ENCODE assay signal across 2 cellular contexts in the genomic region with DNA sequence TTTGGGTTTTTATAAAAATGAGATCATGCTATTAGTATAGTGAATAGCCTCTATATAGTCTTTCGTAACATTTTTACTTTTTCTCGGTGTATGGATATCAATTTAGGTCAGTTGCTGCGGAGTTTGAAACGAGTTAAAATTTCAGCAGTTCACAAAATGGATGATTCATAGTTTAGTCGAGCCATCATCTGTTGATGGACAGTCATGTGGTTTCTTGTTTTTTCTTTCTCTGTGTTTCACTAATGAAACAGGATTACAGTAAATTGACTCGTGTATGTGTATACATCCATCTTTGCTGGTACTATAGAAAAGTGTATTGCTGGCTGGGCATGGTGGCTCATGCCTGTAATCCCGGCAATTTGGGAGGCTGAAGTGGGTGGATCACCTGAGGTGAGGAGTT.
TF ChIP-seq lines count a peak whose summit lies in the region.

No MANE protein-coding gene starts in this region.

TF ChIP-seq in HEK293, 187 proteins besides CTCF, POLR2A, EP300 and RAD21 (continued from another document):
- TF ChIP-seq, protein P1, sequence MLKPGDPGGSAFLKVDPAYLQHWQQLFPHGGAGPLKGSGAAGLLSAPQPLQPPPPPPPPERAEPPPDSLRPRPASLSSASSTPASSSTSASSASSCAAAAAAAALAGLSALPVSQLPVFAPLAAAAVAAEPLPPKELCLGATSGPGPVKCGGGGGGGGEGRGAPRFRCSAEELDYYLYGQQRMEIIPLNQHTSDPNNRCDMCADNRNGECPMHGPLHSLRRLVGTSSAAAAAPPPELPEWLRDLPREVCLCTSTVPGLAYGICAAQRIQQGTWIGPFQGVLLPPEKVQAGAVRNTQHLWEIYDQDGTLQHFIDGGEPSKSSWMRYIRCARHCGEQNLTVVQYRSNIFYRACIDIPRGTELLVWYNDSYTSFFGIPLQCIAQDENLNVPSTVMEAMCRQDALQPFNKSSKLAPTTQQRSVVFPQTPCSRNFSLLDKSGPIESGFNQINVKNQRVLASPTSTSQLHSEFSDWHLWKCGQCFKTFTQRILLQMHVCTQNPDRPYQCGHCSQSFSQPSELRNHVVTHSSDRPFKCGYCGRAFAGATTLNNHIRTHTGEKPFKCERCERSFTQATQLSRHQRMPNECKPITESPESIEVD (tag by site-specific recombination; IDR thresholded peaks at IDR 0.05) = peak; percentile 54
- no peak for TF ChIP-seq OSR2 (tag by site-specific recombination; IDR thresholded peaks at IDR 0.05)
- peak; percentile 73 for TF ChIP-seq SCRT2 (tag by site-specific recombination; IDR thresholded peaks at IDR 0.05)
- TF ChIP-seq ZNF248 (tag by site-specific recombination; IDR thresholded peaks at IDR 0.05) = no peak
- TF ChIP-seq HOXA7 (CRISPR knock-in tag; IDR thresholded peaks at IDR 0.05; ENCODE audit: borderline replicate concordance) = no peak
- TF ChIP-seq KLF8 (tag by site-specific recombination; IDR thresholded peaks at IDR 0.05) = no peak
- TF ChIP-seq ZNF335 (tag by site-specific recombination; conservative IDR thresholded peaks at IDR 0.05) = no peak
- no peak for TF ChIP-seq ZNF560 (tag by site-specific recombination; IDR thresholded peaks at IDR 0.05; ENCODE audit: borderline replicate concordance)
- TF ChIP-seq, protein P2, sequence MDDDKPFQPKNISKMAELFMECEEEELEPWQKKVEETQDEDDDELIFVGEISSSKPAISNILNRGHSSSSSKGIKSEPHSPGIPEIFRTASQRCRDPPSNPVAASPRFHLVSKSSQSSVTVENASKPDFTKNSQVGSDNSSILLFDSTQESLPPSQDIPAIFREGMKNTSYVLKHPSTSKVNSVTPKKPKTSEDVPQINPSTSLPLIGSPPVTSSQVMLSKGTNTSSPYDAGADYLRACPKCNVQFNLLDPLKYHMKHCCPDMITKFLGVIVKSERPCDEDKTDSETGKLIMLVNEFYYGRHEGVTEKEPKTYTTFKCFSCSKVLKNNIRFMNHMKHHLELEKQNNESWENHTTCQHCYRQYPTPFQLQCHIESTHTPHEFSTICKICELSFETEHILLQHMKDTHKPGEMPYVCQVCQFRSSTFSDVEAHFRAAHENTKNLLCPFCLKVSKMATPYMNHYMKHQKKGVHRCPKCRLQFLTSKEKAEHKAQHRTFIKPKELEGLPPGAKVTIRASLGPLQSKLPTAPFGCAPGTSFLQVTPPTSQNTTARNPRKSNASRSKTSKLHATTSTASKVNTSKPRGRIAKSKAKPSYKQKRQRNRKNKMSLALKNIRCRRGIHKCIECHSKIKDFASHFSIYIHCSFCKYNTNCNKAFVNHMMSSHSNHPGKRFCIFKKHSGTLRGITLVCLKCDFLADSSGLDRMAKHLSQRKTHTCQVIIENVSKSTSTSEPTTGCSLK (tag by site-specific recombination; IDR thresholded peaks at IDR 0.05) = no peak
- peak; percentile 55; the same call in 1 of the 2 replicates for TF ChIP-seq ZNF10 (tag by site-specific recombination; IDR thresholded peaks at IDR 0.05)
- TF ChIP-seq, protein P3, sequence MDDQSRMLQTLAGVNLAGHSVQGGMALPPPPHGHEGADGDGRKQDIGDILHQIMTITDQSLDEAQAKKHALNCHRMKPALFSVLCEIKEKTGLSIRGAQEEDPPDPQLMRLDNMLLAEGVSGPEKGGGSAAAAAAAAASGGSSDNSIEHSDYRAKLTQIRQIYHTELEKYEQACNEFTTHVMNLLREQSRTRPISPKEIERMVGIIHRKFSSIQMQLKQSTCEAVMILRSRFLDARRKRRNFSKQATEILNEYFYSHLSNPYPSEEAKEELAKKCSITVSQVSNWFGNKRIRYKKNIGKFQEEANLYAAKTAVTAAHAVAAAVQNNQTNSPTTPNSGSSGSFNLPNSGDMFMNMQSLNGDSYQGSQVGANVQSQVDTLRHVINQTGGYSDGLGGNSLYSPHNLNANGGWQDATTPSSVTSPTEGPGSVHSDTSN (CRISPR knock-in tag; IDR thresholded peaks at IDR 0.05) = no peak

TF ChIP-seq in SK-N-SH, 30 proteins besides CTCF, POLR2A, EP300 and RAD21 (continued from another document):
- TF ChIP-seq, protein P4, sequence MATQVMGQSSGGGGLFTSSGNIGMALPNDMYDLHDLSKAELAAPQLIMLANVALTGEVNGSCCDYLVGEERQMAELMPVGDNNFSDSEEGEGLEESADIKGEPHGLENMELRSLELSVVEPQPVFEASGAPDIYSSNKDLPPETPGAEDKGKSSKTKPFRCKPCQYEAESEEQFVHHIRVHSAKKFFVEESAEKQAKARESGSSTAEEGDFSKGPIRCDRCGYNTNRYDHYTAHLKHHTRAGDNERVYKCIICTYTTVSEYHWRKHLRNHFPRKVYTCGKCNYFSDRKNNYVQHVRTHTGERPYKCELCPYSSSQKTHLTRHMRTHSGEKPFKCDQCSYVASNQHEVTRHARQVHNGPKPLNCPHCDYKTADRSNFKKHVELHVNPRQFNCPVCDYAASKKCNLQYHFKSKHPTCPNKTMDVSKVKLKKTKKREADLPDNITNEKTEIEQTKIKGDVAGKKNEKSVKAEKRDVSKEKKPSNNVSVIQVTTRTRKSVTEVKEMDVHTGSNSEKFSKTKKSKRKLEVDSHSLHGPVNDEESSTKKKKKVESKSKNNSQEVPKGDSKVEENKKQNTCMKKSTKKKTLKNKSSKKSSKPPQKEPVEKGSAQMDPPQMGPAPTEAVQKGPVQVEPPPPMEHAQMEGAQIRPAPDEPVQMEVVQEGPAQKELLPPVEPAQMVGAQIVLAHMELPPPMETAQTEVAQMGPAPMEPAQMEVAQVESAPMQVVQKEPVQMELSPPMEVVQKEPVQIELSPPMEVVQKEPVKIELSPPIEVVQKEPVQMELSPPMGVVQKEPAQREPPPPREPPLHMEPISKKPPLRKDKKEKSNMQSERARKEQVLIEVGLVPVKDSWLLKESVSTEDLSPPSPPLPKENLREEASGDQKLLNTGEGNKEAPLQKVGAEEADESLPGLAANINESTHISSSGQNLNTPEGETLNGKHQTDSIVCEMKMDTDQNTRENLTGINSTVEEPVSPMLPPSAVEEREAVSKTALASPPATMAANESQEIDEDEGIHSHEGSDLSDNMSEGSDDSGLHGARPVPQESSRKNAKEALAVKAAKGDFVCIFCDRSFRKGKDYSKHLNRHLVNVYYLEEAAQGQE (IDR thresholded peaks at IDR 0.05; ENCODE audit: low read depth, low read length) = no peak
- no peak for TF ChIP-seq NFIC (IDR thresholded peaks at IDR 0.05; ENCODE audit: borderline replicate concordance)
- TF ChIP-seq CHD2 (IDR thresholded peaks at IDR 0.05; ENCODE audit: low read length, partially characterized antibody) = no peak
- TF ChIP-seq, protein P5, sequence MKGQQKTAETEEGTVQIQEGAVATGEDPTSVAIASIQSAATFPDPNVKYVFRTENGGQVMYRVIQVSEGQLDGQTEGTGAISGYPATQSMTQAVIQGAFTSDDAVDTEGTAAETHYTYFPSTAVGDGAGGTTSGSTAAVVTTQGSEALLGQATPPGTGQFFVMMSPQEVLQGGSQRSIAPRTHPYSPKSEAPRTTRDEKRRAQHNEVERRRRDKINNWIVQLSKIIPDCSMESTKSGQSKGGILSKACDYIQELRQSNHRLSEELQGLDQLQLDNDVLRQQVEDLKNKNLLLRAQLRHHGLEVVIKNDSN (IDR thresholded peaks at IDR 0.05; ENCODE audit: borderline replicate concordance, low read depth) = peak; percentile 13; the same call in 1 of the 2 replicates
- TF ChIP-seq GABPA (IDR thresholded peaks at IDR 0.05; ENCODE audit: low read depth) = no peak
- TF ChIP-seq, protein P6, sequence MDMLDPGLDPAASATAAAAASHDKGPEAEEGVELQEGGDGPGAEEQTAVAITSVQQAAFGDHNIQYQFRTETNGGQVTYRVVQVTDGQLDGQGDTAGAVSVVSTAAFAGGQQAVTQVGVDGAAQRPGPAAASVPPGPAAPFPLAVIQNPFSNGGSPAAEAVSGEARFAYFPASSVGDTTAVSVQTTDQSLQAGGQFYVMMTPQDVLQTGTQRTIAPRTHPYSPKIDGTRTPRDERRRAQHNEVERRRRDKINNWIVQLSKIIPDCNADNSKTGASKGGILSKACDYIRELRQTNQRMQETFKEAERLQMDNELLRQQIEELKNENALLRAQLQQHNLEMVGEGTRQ (IDR thresholded peaks at IDR 0.05; ENCODE audit: borderline replicate concordance, low read depth, low read length) = no peak
- no peak for TF ChIP-seq SIN3A (IDR thresholded peaks at IDR 0.05; ENCODE audit: borderline replicate concordance, low read depth, low read length)
- TF ChIP-seq, protein P7, sequence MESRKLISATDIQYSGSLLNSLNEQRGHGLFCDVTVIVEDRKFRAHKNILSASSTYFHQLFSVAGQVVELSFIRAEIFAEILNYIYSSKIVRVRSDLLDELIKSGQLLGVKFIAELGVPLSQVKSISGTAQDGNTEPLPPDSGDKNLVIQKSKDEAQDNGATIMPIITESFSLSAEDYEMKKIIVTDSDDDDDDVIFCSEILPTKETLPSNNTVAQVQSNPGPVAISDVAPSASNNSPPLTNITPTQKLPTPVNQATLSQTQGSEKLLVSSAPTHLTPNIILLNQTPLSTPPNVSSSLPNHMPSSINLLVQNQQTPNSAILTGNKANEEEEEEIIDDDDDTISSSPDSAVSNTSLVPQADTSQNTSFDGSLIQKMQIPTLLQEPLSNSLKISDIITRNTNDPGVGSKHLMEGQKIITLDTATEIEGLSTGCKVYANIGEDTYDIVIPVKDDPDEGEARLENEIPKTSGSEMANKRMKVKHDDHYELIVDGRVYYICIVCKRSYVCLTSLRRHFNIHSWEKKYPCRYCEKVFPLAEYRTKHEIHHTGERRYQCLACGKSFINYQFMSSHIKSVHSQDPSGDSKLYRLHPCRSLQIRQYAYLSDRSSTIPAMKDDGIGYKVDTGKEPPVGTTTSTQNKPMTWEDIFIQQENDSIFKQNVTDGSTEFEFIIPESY (IDR thresholded peaks at IDR 0.05; ENCODE audit: borderline replicate concordance, low read depth) = no peak
- no peak for TF ChIP-seq TCF12 (IDR thresholded peaks at IDR 0.05)
- no peak for TF ChIP-seq MXI1 (IDR thresholded peaks at IDR 0.05; ENCODE audit: low read depth, low read length)
- no peak for TF ChIP-seq TAF1 (IDR thresholded peaks at IDR 0.05; ENCODE audit: borderline replicate concordance, low read depth, low read length)
- TF ChIP-seq FOSL2 (IDR thresholded peaks at IDR 0.05; ENCODE audit: borderline replicate concordance, low read depth) = no peak
- TF ChIP-seq, protein P8, sequence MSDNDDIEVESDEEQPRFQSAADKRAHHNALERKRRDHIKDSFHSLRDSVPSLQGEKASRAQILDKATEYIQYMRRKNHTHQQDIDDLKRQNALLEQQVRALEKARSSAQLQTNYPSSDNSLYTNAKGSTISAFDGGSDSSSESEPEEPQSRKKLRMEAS (IDR thresholded peaks at IDR 0.05; ENCODE audit: low read depth) = no peak
- TF ChIP-seq RFX5 (IDR thresholded peaks at IDR 0.05; ENCODE audit: low read length) = no peak
- TF ChIP-seq, protein P3 (IDR thresholded peaks at IDR 0.05) = peak; percentile 58
- TF ChIP-seq SMC3 (IDR thresholded peaks at IDR 0.05; ENCODE audit: low read depth, low read length) = no peak
- no peak for TF ChIP-seq POLR2AphosphoS5 (IDR thresholded peaks at IDR 0.05; ENCODE audit: low read depth, low read length)
- no peak for TF ChIP-seq GATA2 (CRISPR knock-in tag; IDR thresholded peaks at IDR 0.05)
- no peak for TF ChIP-seq YY1 (IDR thresholded peaks at IDR 0.05; ENCODE audit: low read depth)
- no peak for TF ChIP-seq ELF1 (IDR thresholded peaks at IDR 0.05)
- TF ChIP-seq NRF1 (IDR thresholded peaks at IDR 0.05; ENCODE audit: low read depth, low read length) = no peak
- 0 out of 2 replicates have a peak, but pooled peaks have one; percentile 17 for TF ChIP-seq JUND (IDR thresholded peaks at IDR 0.05)
